ENCODE assay signal across 8 cellular contexts in genomic region chr1:941588-942383, GRCh38. TPM values are rescaled to one million over a fixed set of nuclear protein-coding genes. Genes with fewer than 3 reads are reported as not detected.
DNase-seq lines count a peak whose midpoint lies in the region; ATAC-seq and TF ChIP-seq lines count a peak whose summit lies in the region.

No MANE protein-coding gene starts in this region.

- no peak overlapping the region for H3K27ac Mint-ChIP-seq in activated CD4-positive, alpha-beta memory T cell treated with anti-CD3 and anti-CD28 coated beads for 36 hours
- H3K27ac Mint-ChIP-seq in osteocyte (ENCODE audit: unreplicated experiment) = peak overlapping the region; percentile 88

- DNase-seq in NCI-H1694 treated with DMSO at 0.1 percent for 48 hours (lab: John Stamatoyannopoulos, UW) (peak; percentile 21), NCI-H1694 (lab: John Stamatoyannopoulos, UW) (no peak), NCI-H146 (lab: John Stamatoyannopoulos, UW) (peak; percentile 82), foreskin melanocyte (peak; percentile 35), osteocyte (ENCODE audit: extremely low spot score, unreplicated experiment) (peak; percentile 96)
- DNase-seq in activated CD4-positive, alpha-beta memory T cell treated with anti-CD3 and anti-CD28 coated beads for 36 hours = no peak

- TF ChIP-seq CTCF in osteocyte (IDR thresholded peaks at IDR 0.05) = no peak

- intact Hi-C loops in activated CD4-positive, alpha-beta memory T cell treated with anti-CD3 and anti-CD28 coated beads for 36 hours (cut with micrococcal nuclease) = no loop called here

- ATAC-seq in HG02798 (IDR thresholded peaks at IDR 0.05; ENCODE audit: poor library complexity, unreplicated experiment) (no peak), HG02938 (IDR thresholded peaks at IDR 0.05; ENCODE audit: unreplicated experiment) (no peak)

- POLR2A ChIA-PET in activated CD4-positive, alpha-beta memory T cell treated with anti-CD3 and anti-CD28 coated beads for 36 hours (lab: Charles Lee) = interaction anchor here (1.0 kb wide), 2 partner anchors 13 to 16 kb away, joined by 3 read pairs; no protein-coding TSS in a partner anchor

- peaks cover 21% of the 10 kb centered on the region for H3K27me3 Mint-ChIP-seq in activated CD4-positive, alpha-beta memory T cell treated with anti-CD3 and anti-CD28 coated beads for 36 hours
- H3K27me3 Mint-ChIP-seq in osteocyte (ENCODE audit: unreplicated experiment) = no peaks in the 10 kb centered on the region

- peaks cover 8% of the 10 kb centered on the region for H3K4me1 Mint-ChIP-seq in activated CD4-positive, alpha-beta memory T cell treated with anti-CD3 and anti-CD28 coated beads for 36 hours (ENCODE audit: low read depth)
- peaks cover 55% of the 10 kb centered on the region for H3K4me1 Mint-ChIP-seq in osteocyte (ENCODE audit: unreplicated experiment)

- peak overlapping the region; percentile 50 for H3K4me3 Mint-ChIP-seq in activated CD4-positive, alpha-beta memory T cell treated with anti-CD3 and anti-CD28 coated beads for 36 hours
- H3K4me3 Mint-ChIP-seq in osteocyte (ENCODE audit: unreplicated experiment) = peak overlapping the region; percentile 64

- peaks cover 17% of the 10 kb centered on the region for H3K36me3 Mint-ChIP-seq in activated CD4-positive, alpha-beta memory T cell treated with anti-CD3 and anti-CD28 coated beads for 36 hours
- H3K36me3 Mint-ChIP-seq in osteocyte (ENCODE audit: unreplicated experiment) = peaks cover 8% of the 10 kb centered on the region

- H3K9me3 Mint-ChIP-seq in activated CD4-positive, alpha-beta memory T cell treated with anti-CD3 and anti-CD28 coated beads for 36 hours = no peaks in the 10 kb centered on the region
- H3K9me3 Mint-ChIP-seq in osteocyte (ENCODE audit: unreplicated experiment) = no peaks in the 10 kb centered on the region

- CTCF ChIA-PET in activated CD4-positive, alpha-beta memory T cell treated with anti-CD3 and anti-CD28 coated beads for 36 hours (lab: Charles Lee) = interaction anchor here (2.9 kb wide), 1 partner anchor 37 kb away, joined by 14 read pairs; no protein-coding TSS in a partner anchor

RNA-seq across cellular contexts. Expression of gene NOC2L, which starts 17.3 kb away (rescaled TPM):
- 100 to 1,000 TPM; 111 to 117 TPM for total RNA-seq in activated CD4-positive, alpha-beta memory T cell treated with anti-CD3 and anti-CD28 coated beads for 36 hours
- total RNA-seq in osteocyte = 60.5 and 63.3 TPM in 2 replicates

RNA-seq across cellular contexts. Expression of gene SAMD11, which starts 18.1 kb away (rescaled TPM):
- total RNA-seq in activated CD4-positive, alpha-beta memory T cell treated with anti-CD3 and anti-CD28 coated beads for 36 hours = not detected
- 16.6 and 19.5 TPM in 2 replicates for total RNA-seq in osteocyte

RNA-seq across cellular contexts. Expression of gene KLHL17, which starts 18.6 kb away (rescaled TPM):
- total RNA-seq in activated CD4-positive, alpha-beta memory T cell treated with anti-CD3 and anti-CD28 coated beads for 36 hours = 10 to 100 TPM; 25.8 to 30.6 TPM
- total RNA-seq in osteocyte = 26.6 and 31.7 TPM in 2 replicates

RNA-seq across cellular contexts. Expression of gene PLEKHN1, which starts 24.5 kb away (rescaled TPM):
- 1 to 10 TPM; 5.8 to 6.0 TPM for total RNA-seq in activated CD4-positive, alpha-beta memory T cell treated with anti-CD3 and anti-CD28 coated beads for 36 hours
- total RNA-seq in osteocyte = 0.21 TPM in 2 replicates

RNA-seq across cellular contexts. Expression of gene PERM1, which starts 40.1 kb away (rescaled TPM):
- total RNA-seq in activated CD4-positive, alpha-beta memory T cell treated with anti-CD3 and anti-CD28 coated beads for 36 hours = not detected
- 0.13 TPM in 1 of 2 replicates, not detected in the other for total RNA-seq in osteocyte

Comparison
In these comparisons a context has a peak if more than half of its experiments do, and no peak if none do; other contexts are left out.
1. DNase-seq: peak in NCI-H1694 treated with DMSO at 0.1 percent for 48 hours (single experiment), NCI-H146 (single experiment), foreskin melanocyte (single experiment) and osteocyte (single experiment); none in NCI-H1694 (single experiment) and activated CD4-positive, alpha-beta memory T cell treated with anti-CD3 and anti-CD28 coated beads for 36 hours (single experiment).
2. RNA of gene SAMD11, which starts 18.1 kb away (total RNA-seq): 16.6 to 19.5 TPM in osteocyte; not detected in activated CD4-positive, alpha-beta memory T cell treated with anti-CD3 and anti-CD28 coated beads for 36 hours; every median in the first group is over 10 times any median in the second.